8 cellular contexts compared by ENCODE assay signal in the genomic region with DNA sequence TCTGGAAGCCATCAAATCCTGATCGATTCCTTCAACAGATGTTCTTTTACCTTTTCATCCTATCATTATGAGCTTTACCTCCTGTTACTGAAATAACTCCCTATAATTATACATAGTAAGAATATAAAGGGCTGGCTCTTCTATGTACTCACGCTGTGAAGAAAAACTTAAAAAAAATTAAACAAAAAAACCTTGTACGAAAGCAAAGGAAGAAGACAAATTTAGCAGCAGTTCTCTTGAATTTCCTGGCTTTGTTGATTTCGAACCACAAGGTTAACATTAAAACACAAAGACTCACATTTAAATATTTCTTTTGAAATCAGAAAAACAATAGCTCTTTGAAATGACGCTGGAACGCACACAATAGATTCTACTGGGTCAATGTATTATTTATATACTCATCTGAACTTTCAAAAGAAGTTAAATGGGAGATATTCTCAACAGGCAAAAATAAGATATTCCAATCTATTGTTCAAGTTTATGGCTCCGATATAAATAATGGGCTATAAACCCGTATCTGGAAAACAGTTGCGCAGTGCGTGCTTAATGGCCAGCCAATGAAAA. TPM values are rescaled to one million over a fixed set of nuclear protein-coding genes. Genes with fewer than 3 reads are reported as not detected.
DNase-seq lines count a peak whose midpoint lies in the region; ATAC-seq and TF ChIP-seq lines count a peak whose summit lies in the region.

No MANE protein-coding gene starts in this region.

- DNase-seq in NCI-H510A treated with DMSO at 0.1 percent for 48 hours (lab: John Stamatoyannopoulos, UW) (peak; percentile 90), NCI-H510A (lab: John Stamatoyannopoulos, UW) (no peak), glomerular endothelial cell (ENCODE audit: extremely low read depth, low read depth, low spot score) (peak; percentile 84), foreskin melanocyte (no peak)

- peak overlapping the region; percentile 51 to 81 (median 66) for H3K4me3 ChIP-seq in skin epidermis

- ATAC-seq in GM21528 (IDR thresholded peaks at IDR 0.05; ENCODE audit: low FRiP score, unreplicated experiment) = no peak
- no peak for ATAC-seq in GM19463 (IDR thresholded peaks at IDR 0.05; ENCODE audit: unreplicated experiment)

- peak overlapping the region; percentile 100 for H3K27ac ChIP-seq in VCaP
- peak overlapping the region in 20 of 21 experiments; percentile 86 to 100 (median 99) for H3K27ac ChIP-seq in skin epidermis

- no peak for TF ChIP-seq CTCF in VCaP (conservative IDR thresholded peaks at IDR 0.05)

RNA-seq across cellular contexts. Expression of gene SPEN, which starts 13.6 kb away (rescaled TPM):
- 25.8 and 36.8 TPM in 2 replicates for total RNA-seq in glomerular endothelial cell

RNA-seq across cellular contexts. Expression of gene UQCRHL, which starts 26.5 kb away (rescaled TPM):
- total RNA-seq in glomerular endothelial cell = 0.76 and 2.3 TPM in 2 replicates

Comparison
In these comparisons a context has a peak if more than half of its experiments do, and no peak if none do; other contexts are left out.
1. DNase-seq: peak in NCI-H510A treated with DMSO at 0.1 percent for 48 hours (single experiment) and glomerular endothelial cell (single experiment); none in NCI-H510A (single experiment) and foreskin melanocyte (single experiment).